Comparison of ENCODE assay signal across 8 cellular contexts in genomic region chr12:41277019-41277770, GRCh38.
A peak's percentile ranks its signal among the peaks of the same experiment; 100 is the strongest.
DNase-seq lines count a peak whose midpoint lies in the region; ATAC-seq, FAIRE-seq and TF ChIP-seq lines count a peak whose summit lies in the region.

No MANE protein-coding gene starts in this region.

- H3K27me3 ChIP-seq in esophagus squamous epithelium (peaks cover 0 to 3% (median 0%) of the 10 kb centered on the region in 4 donors), pancreas (no peaks in the 10 kb centered on the region), suprapubic skin (no peaks in the 10 kb centered on the region)

- peak in 3 of 4 donors; percentile 72 to 78 (median 73) for ATAC-seq in pancreas

- no peak for TF ChIP-seq POLR2A in esophagus squamous epithelium (IDR thresholded peaks at IDR 0.05)
- TF ChIP-seq POLR2A in suprapubic skin (IDR thresholded peaks at IDR 0.05) = no peak

- H3K4me1 ChIP-seq in esophagus squamous epithelium (peaks cover 0 to 4% (median 0%) of the 10 kb centered on the region in 3 donors), pancreas (peaks cover 0 to 3% (median under 1%) of the 10 kb centered on the region in 3 donors), suprapubic skin (no peaks in the 10 kb centered on the region)

- WGBS in esophagus squamous epithelium, 2 donors = 44 to 46% methylated on average over 14 of the region's 14 CpGs
- WGBS in pancreas, 2 donors = 16 to 20% methylated on average over 14 of the region's 14 CpGs
- WGBS in suprapubic skin = 44% methylated on average over 14 of the region's 14 CpGs

- no peaks in the 10 kb centered on the region for H3K36me3 ChIP-seq in esophagus squamous epithelium
- no peaks in the 10 kb centered on the region for H3K36me3 ChIP-seq in pancreas
- H3K36me3 ChIP-seq in suprapubic skin = no peaks in the 10 kb centered on the region

- in situ Hi-C loops in KBM-7 (cut with MboI; ENCODE audit: low pct_unique_long_range_greater_than_20kb, low sequenced_read_pairs) = no loop called here

- TF ChIP-seq CTCF in GM12864 (IDR thresholded peaks at IDR 0.05; ENCODE audit: low read depth, low read length, missing control alignments) (peak; percentile 49), esophagus squamous epithelium (IDR thresholded peaks at IDR 0.05) (peak in 5 of 6 experiments; percentile 39 to 65 (median 55)), pancreas (IDR thresholded peaks at IDR 0.05) (peak in 3 of 4 donors; percentile 32 to 54 (median 44)), suprapubic skin (IDR thresholded peaks at IDR 0.05) (peak in 1 of 2 donors; percentile 20)

- H3K9me3 ChIP-seq in esophagus squamous epithelium = no peaks in the 10 kb centered on the region
- no peaks in the 10 kb centered on the region for H3K9me3 ChIP-seq in pancreas
- no peaks in the 10 kb centered on the region for H3K9me3 ChIP-seq in suprapubic skin

- FAIRE-seq in pancreas (lab: Jason Lieb, UNC) = no peak

- H3K4me3 ChIP-seq in GM12864 (ENCODE audit: low read depth, low read length) (no peak overlapping the region), esophagus squamous epithelium (no peak overlapping the region), pancreas (no peak overlapping the region), suprapubic skin (no peak overlapping the region)

- no peak for TF ChIP-seq EP300 in suprapubic skin (IDR thresholded peaks at IDR 0.05)

- DNase-seq in AML-193 (lab: John Stamatoyannopoulos, UW) (peak; percentile 35 to 36), GM12864 (ENCODE audit: low read depth) (no peak), KBM-7 (peak; percentile 39), RPMI7951 (ENCODE audit: low read depth) (peak; percentile 26), esophagus squamous epithelium (lab: John Stamatoyannopoulos, UW) (no peak), pancreas (peak in 1 of 6 donors; percentile 8), activated gamma-delta T cell treated with Interleukin-2 at 50 U/mL for 16 hours (no peak), suprapubic skin (ENCODE audit: low spot score in 2 of 2) (no peak)

- H3K27ac ChIP-seq in esophagus squamous epithelium (no peak overlapping the region), pancreas (no peak overlapping the region), suprapubic skin (no peak overlapping the region)

- intact Hi-C loops in esophagus squamous epithelium (cut with DNase I) = loop anchor here (10.0 kb wide), 1 partner anchor 748 kb away; no protein-coding TSS in a partner anchor
- intact Hi-C loops in pancreas (cut with DNase I) = loop anchor here in 2 of 3 donors (5.0 to 10.0 kb wide), 2 partner anchors 745 to 748 kb away; no protein-coding TSS in a partner anchor

Comparison
In these comparisons a context has a peak if more than half of its experiments do, and no peak if none do; other contexts are left out.
1. DNase-seq: peak in AML-193 (2 of 2), KBM-7 (single experiment) and RPMI7951 (single experiment); none in GM12864 (single experiment), esophagus squamous epithelium (single experiment), activated gamma-delta T cell treated with Interleukin-2 at 50 U/mL for 16 hours (single experiment) and suprapubic skin (0 of 2).